12 cellular contexts compared by ENCODE assay signal in genomic region chr4:26131711-26132110, GRCh38.
DNase-seq lines count a peak whose midpoint lies in the region; ATAC-seq and TF ChIP-seq lines count a peak whose summit lies in the region.
"Had no signal": no experiment of that assay in that cellular context is flagged by ENCODE, and none has a peak within 500 bp of the region (broad histone marks: within the 10 kb centered on the region; RNA-seq: fewer than 3 reads in every experiment).

No MANE protein-coding gene starts in this region.

- DNase-seq in GM10266 (ENCODE audit: extremely low spot score) = peak; percentile 28
- peak; percentile 74 for DNase-seq in activated effector memory CD4-positive, alpha-beta T cell treated with anti-CD3 and anti-CD28 coated beads, Interleukin-2, amount 50 U/mL, for 16 hours
- DNase-seq in HAP-1 (ENCODE audit: low spot score in 2 of 2) = no peak
- no peak for DNase-seq in right cardiac atrium
- no peak for DNase-seq in NCI-H69 (lab: John Stamatoyannopoulos, UW)
- no peak for DNase-seq in left ventricle myocardium inferior
- DNase-seq: anterior cingulate cortex, NCI-H1105, SW 1271 had no signal

- WGBS in right cardiac atrium = 82% methylated on average over 6 of the region's 6 CpGs

- ATAC-seq in GM19455 (IDR thresholded peaks at IDR 0.05; ENCODE audit: unreplicated experiment) (peak; percentile 63), HG03196 (IDR thresholded peaks at IDR 0.05; ENCODE audit: unreplicated experiment) (peak; percentile 66), right cardiac atrium (no peak)

- TF ChIP-seq CTCF in GM10266 (IDR thresholded peaks at IDR 0.05; ENCODE audit: control insufficient read depth, insufficient read depth, low read depth, missing control alignments) (no peak), left ventricle myocardium inferior (IDR thresholded peaks at IDR 0.05; ENCODE audit: borderline replicate concordance) (no peak)

- no peaks in the 10 kb centered on the region for H3K9me3 ChIP-seq in HAP-1
- no peaks in the 10 kb centered on the region for H3K9me3 ChIP-seq in right cardiac atrium (ENCODE audit: control insufficient read depth, low read length)
- no peaks in the 10 kb centered on the region for H3K9me3 ChIP-seq in left ventricle myocardium inferior (replicated peaks)
- H3K9me3 ChIP-seq: vagina had no signal

- H3K36me3 ChIP-seq in HAP-1 (replicated peaks) = no peaks in the 10 kb centered on the region
- no peaks in the 10 kb centered on the region for H3K36me3 ChIP-seq in left ventricle myocardium inferior
- H3K36me3 ChIP-seq: vagina had no signal

- H3K27ac ChIP-seq in right cardiac atrium (ENCODE audit: low read length) (no peak overlapping the region), left ventricle myocardium inferior (replicated peaks) (no peak overlapping the region)
- H3K27ac ChIP-seq: vagina had no signal

- H3K4me1 ChIP-seq in HAP-1 (no peaks in the 10 kb centered on the region), right cardiac atrium (ENCODE audit: control insufficient read depth, insufficient read depth, low read length) (no peaks in the 10 kb centered on the region), left ventricle myocardium inferior (no peaks in the 10 kb centered on the region)
- H3K4me1 ChIP-seq: vagina had no signal

- in situ Hi-C loops in HAP-1 (cut with MboI; ENCODE audit: low sequenced_read_pairs) = no loop called here

- H3K4me3 ChIP-seq in HAP-1 (no peak overlapping the region), right cardiac atrium (ENCODE audit: low read length) (no peak overlapping the region), left ventricle myocardium inferior (no peak overlapping the region)
- H3K4me3 ChIP-seq: vagina had no signal

- intact Hi-C loops in right cardiac atrium (cut with DNase I) = no loop called here
- intact Hi-C loops in left ventricle myocardium inferior (cut with micrococcal nuclease) = no loop called here

- H3K27me3 ChIP-seq in HAP-1 (ENCODE audit: low read depth) = 0 out of 2 replicates have a peak, but pooled peaks cover 3% of the 10 kb centered on the region
- no peaks in the 10 kb centered on the region for H3K27me3 ChIP-seq in right cardiac atrium (ENCODE audit: control insufficient read depth, insufficient read depth)
- H3K27me3 ChIP-seq in left ventricle myocardium inferior (ENCODE audit: low read depth) = peaks cover 9% of the 10 kb centered on the region
- H3K27me3 ChIP-seq: vagina had no signal

Comparison
In these comparisons a context has a peak if more than half of its experiments do, and no peak if none do; other contexts are left out.
1. DNase-seq: peak in GM10266 (single experiment) and activated effector memory CD4-positive, alpha-beta T cell treated with anti-CD3 and anti-CD28 coated beads, Interleukin-2, amount 50 U/mL, for 16 hours (single experiment); none in HAP-1 (0 of 2), right cardiac atrium (0 of 3), NCI-H69 (single experiment) and left ventricle myocardium inferior (single experiment).
2. ATAC-seq: peak in GM19455 (single experiment) and HG03196 (single experiment); none in right cardiac atrium (0 of 2).